In genomic region chr19:56769650-56770049, GRCh38 we compare ENCODE assay signal across 37 cellular contexts.
"Had no signal": no experiment of that assay in that cellular context is flagged by ENCODE, and none has a peak within 500 bp of the region (broad histone marks: within the 10 kb centered on the region; RNA-seq: fewer than 3 reads in every experiment).

No MANE protein-coding gene starts in this region.

- H3K36me3 Mint-ChIP-seq: brain had no signal

- H3K4me1 Mint-ChIP-seq: brain; central memory CD8-positive, alpha-beta T cell had no signal

- ATAC-seq: activated naive CD4-positive, alpha-beta T cell treated with anti-CD3 and anti-CD28 coated beads, Interleukin-2, amount 50 U/mL, for 72 hours; activated naive CD8-positive, alpha-beta T cell treated with anti-CD3 and anti-CD28 coated beads, Interleukin-2, amount 50 U/mL, for 24 hours; activated T-cell treated with anti-CD3 and anti-CD28 coated beads, Interleukin-2, amount 50 U/mL, for 4 hours; activated T-cell treated with anti-CD3 and anti-CD28 coated beads, Interleukin-2, amount 50 U/mL, for 72 hours; body of pancreas had no signal

- H3K27ac ChIP-seq: adrenal gland, ascending aorta, body of pancreas, brain microvascular endothelial cell, breast epithelium, cardiac muscle cell had no signal

- H3K4me3 Mint-ChIP-seq: activated naive CD4-positive, alpha-beta T cell treated with anti-CD3 and anti-CD28 coated beads for 36 hours; activated naive CD4-positive, alpha-beta T cell treated with anti-CD3 and anti-CD28 coated beads, Interleukin-2, amount 10 ng/mL, durations not matched to agents 7 days and 5 days; activated naive CD4-positive, alpha-beta T cell treated with anti-CD3 and anti-CD28 coated beads, Interleukin-2, amount 50 U/mL, for 24 hours; activated naive CD8-positive, alpha-beta T cell; activated naive CD8-positive, alpha-beta T cell treated with anti-CD3 and anti-CD28 coated beads for 36 hours; activated naive CD8-positive, alpha-beta T cell treated with anti-CD3 and anti-CD28 coated beads, Interleukin-2, amount 10 ng/mL, durations not matched to agents 7 days and 5 days; activated naive CD8-positive, alpha-beta T cell treated with anti-CD3 and anti-CD28 coated beads, Interleukin-2, amount 50 U/mL, for 24 hours; activated T-cell treated with anti-CD3 and anti-CD28 coated beads, Interleukin-2, amount 50 U/mL, for 24 hours; activated T-cell treated with anti-CD3 and anti-CD28 coated beads, Interleukin-2, amount 50 U/mL, for 4 hours; activated T-cell treated with anti-CD3 and anti-CD28 coated beads, Interleukin-2, amount 50 U/mL, for 72 hours; activated T-helper 1 cell treated with anti-CD3 and anti-CD28 coated beads, Interleukin-12 subunit alpha, Interleukin-12 subunit beta, Interleukin-2, Interleukin-4 antibody, amounts not matched to agents 30 ng/mL and 10 ng/mL and 1 ng/mL, durations not matched to agents 14 hours and 24 hours and 36 hours; brain; central memory CD8-positive, alpha-beta T cell had no signal

- DNase-seq: activated effector memory CD4-positive, alpha-beta T cell treated with anti-CD3 and anti-CD28 coated beads, Interleukin-2, amount 50 U/mL, for 16 hours; activated effector memory CD4-positive, alpha-beta T cell treated with Interleukin-2 at 50 U/mL for 16 hours; activated gamma-delta T cell; activated gamma-delta T cell treated with Interleukin-2 at 50 U/mL for 16 hours; activated naive CD4-positive, alpha-beta T cell; activated naive CD4-positive, alpha-beta T cell treated with anti-CD3 and anti-CD28 coated beads for 36 hours; activated naive CD4-positive, alpha-beta T cell treated with anti-CD3 and anti-CD28 coated beads, Interleukin-2, amount 10 ng/mL, durations not matched to agents 7 days and 5 days; activated naive CD4-positive, alpha-beta T cell treated with anti-CD3 and anti-CD28 coated beads, Interleukin-2, amount 50 U/mL, for 16 hours; activated naive CD4-positive, alpha-beta T cell treated with Interleukin-2 at 50 U/mL for 16 hours; activated naive CD8-positive, alpha-beta T cell treated with anti-CD3 and anti-CD28 coated beads for 36 hours; activated naive CD8-positive, alpha-beta T cell treated with anti-CD3 and anti-CD28 coated beads, Interleukin-2, amount 10 ng/mL, durations not matched to agents 7 days and 5 days; activated naive CD8-positive, alpha-beta T cell treated with anti-CD3 and anti-CD28 coated beads, Interleukin-2, amount 50 U/mL, for 24 hours; activated T-cell treated with anti-CD3 and anti-CD28 coated beads for 4 hours; activated T-cell treated with anti-CD3 and anti-CD28 coated beads, Interleukin-2, amount 50 U/mL, for 1 hour; activated T-cell treated with anti-CD3 and anti-CD28 coated beads, Interleukin-2, amount 50 U/mL, for 24 hours; activated T-cell treated with anti-CD3 and anti-CD28 coated beads, Interleukin-2, amount 50 U/mL, for 4 hours; activated T-cell treated with anti-CD3 and anti-CD28 coated beads, Interleukin-2, amount 50 U/mL, for 48 hours; activated T-cell treated with anti-CD3 and anti-CD28 coated beads, Interleukin-2, amount 50 U/mL, for 72 hours; adrenal gland; amniotic stem cell; amygdala; anterior cingulate cortex; aorta; body of pancreas; brain microvascular endothelial cell; central memory CD4-positive, alpha-beta T cell; cerebellar nuclear complex had no signal

- H3K27ac Mint-ChIP-seq: activated naive CD4-positive, alpha-beta T cell treated with anti-CD3 and anti-CD28 coated beads for 36 hours; activated naive CD4-positive, alpha-beta T cell treated with anti-CD3 and anti-CD28 coated beads, Interleukin-2, amount 10 ng/mL, durations not matched to agents 7 days and 5 days; activated naive CD4-positive, alpha-beta T cell treated with anti-CD3 and anti-CD28 coated beads, Interleukin-2, amount 50 U/mL, for 24 hours; activated naive CD4-positive, alpha-beta T cell treated with anti-CD3 and anti-CD28 coated beads, Interleukin-2, amount 50 U/mL, for 72 hours; activated naive CD8-positive, alpha-beta T cell; activated naive CD8-positive, alpha-beta T cell treated with anti-CD3 and anti-CD28 coated beads for 36 hours; activated naive CD8-positive, alpha-beta T cell treated with anti-CD3 and anti-CD28 coated beads, Interleukin-2, amount 10 ng/mL, durations not matched to agents 7 days and 5 days; activated naive CD8-positive, alpha-beta T cell treated with anti-CD3 and anti-CD28 coated beads, Interleukin-2, amount 50 U/mL, for 24 hours; activated T-cell treated with anti-CD3 and anti-CD28 coated beads, Interleukin-2, amount 50 U/mL, for 24 hours; activated T-cell treated with anti-CD3 and anti-CD28 coated beads, Interleukin-2, amount 50 U/mL, for 72 hours; activated T-helper 1 cell treated with anti-CD3 and anti-CD28 coated beads, Interleukin-12 subunit alpha, Interleukin-12 subunit beta, Interleukin-2, Interleukin-4 antibody, amounts not matched to agents 30 ng/mL and 10 ng/mL and 1 ng/mL, durations not matched to agents 14 hours and 24 hours and 36 hours; activated T-helper 2 cell treated with anti-CD3 and anti-CD28 coated beads, Interferon-gamma antibody, Interleukin-2, Interleukin-4, amounts not matched to agents 10 μg/mL and 5 μg/mL and 100 μg/mL, durations not matched to agents 14 hours and 24 hours and 36 hours; brain had no signal

- H3K27me3 Mint-ChIP-seq: activated naive CD4-positive, alpha-beta T cell treated with anti-CD3 and anti-CD28 coated beads, Interleukin-2, amount 10 ng/mL, durations not matched to agents 7 days and 5 days; activated naive CD8-positive, alpha-beta T cell treated with anti-CD3 and anti-CD28 coated beads, Interleukin-2, amount 10 ng/mL, durations not matched to agents 7 days and 5 days; brain; central memory CD8-positive, alpha-beta T cell had no signal
